ENCODE assay signal across 1 cellular context in the genomic region with DNA sequence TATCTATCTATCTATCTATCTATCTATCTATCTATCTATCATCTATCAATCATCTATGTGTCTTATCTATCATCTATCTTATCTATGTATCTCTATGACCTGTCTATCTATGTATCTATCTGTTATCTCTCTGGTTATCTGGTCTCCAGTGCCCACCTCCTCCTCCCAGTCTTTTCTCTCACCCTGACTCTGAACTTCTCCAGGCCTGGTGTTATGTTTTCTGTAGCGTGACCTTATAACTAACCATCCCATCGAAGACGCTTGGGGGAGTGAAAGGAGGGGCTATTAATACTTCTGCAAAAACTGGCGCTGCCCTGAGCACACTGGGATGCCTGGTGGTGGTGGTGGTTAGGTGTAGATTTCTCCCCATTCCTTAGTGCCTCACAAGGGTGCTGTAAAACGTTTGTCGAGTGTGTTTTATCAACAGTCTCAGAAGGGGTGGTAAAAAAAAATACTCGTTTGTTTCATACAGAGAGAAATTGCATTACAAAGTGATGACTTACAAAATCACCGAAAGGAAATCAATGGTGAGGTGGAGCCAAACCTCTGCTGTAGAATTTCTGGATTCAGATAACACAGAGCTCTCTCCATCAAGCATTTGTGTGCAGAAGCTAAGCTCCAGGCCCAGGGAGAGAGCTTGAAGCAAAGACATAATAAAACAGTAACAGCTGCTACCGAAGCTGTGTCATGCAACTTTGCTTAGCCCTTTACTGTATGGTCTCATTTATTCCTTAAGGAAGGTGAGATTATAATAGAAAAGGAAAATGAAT.
TF ChIP-seq lines count a peak whose summit lies in the region.

No MANE protein-coding gene starts in this region.

TF ChIP-seq in K562, 482 proteins besides CTCF, POLR2A, EP300 and RAD21 (continued from another document):
- peak; percentile 79 for TF ChIP-seq MTA1 (IDR thresholded peaks at IDR 0.05; ENCODE audit: borderline replicate concordance)
- TF ChIP-seq GATA2 (CRISPR knock-in tag; IDR thresholded peaks at IDR 0.05) = peak; percentile 51; the same call in 1 of the 2 replicates
- TF ChIP-seq TAF7 (tag; IDR thresholded peaks at IDR 0.05) = no peak
- TF ChIP-seq HOXB6 (CRISPR knock-in tag; IDR thresholded peaks at IDR 0.05; ENCODE audit: borderline replicate concordance) = no peak
- TF ChIP-seq SMARCB1 (IDR thresholded peaks at IDR 0.05; ENCODE audit: insufficient read length, low read depth) = no peak
- TF ChIP-seq CXXC5 (CRISPR knock-in tag; IDR thresholded peaks at IDR 0.05) = no peak
